Comparison of ENCODE assay signal across 20 cellular contexts in the genomic region with DNA sequence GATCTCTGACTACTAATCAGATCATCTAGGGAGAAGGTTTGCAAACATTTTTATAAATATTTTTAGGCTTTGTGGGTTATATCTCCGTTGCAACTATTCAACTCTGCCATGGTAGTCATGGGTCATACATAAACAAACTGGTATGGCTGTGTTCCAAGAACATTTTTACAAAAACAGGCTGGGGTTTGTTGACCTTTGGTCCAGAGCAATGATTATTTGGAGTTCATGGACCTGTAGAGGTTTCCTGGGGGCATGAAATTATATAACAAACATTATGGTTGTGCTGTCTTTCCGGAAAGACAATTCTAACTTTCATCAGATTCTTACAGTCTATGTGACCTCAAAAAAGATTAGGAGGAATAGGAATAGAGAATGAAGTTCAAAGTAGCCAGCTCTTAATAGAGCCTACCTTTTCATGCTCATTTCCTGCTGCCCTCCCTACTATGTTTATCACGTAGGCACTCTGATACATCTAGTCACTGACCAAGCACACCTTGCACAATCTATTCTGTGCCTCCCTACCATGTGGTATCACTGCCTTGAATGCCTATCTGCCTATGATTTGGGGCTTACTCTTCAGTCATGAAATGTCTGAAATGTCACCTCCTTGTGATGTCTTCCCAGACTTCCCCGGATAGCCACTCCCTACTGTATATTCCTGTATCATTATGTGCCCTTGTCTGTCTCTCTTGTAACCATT.
DNase-seq lines count a peak whose midpoint lies in the region; ATAC-seq and TF ChIP-seq lines count a peak whose summit lies in the region.
"Had no signal": no experiment of that assay in that cellular context is flagged by ENCODE, and none has a peak within 500 bp of the region (broad histone marks: within the 10 kb centered on the region; RNA-seq: fewer than 3 reads in every experiment).

No MANE protein-coding gene starts in this region.

- H3K27ac Mint-ChIP-seq in HFFc6: peak overlapping the region; percentile 85
- H3K27ac Mint-ChIP-seq: activated CD4-positive, alpha-beta T cell treated with anti-CD3 and anti-CD28 coated beads, Interleukin-2, amount 10 ng/mL, durations not matched to agents 7 days and 5 days; CD4-positive, alpha-beta memory T cell; memory B cell had no signal

- TF ChIP-seq CTCF in HFFc6 (IDR thresholded peaks at IDR 0.05): no peak
- no peak for TF ChIP-seq CTCF in astrocyte of the spinal cord (IDR thresholded peaks at IDR 0.05; ENCODE audit: low read depth, low read length)

- in situ Hi-C loops in astrocyte of the spinal cord (cut with HindIII; ENCODE audit: low sequenced_read_pairs): no loop called here

- peaks cover 4% of the 10 kb centered on the region; the same call in 1 of the 2 replicates for H3K27me3 Mint-ChIP-seq in HFFc6 (ENCODE audit: insufficient read depth)
- H3K27me3 Mint-ChIP-seq: activated CD4-positive, alpha-beta T cell treated with anti-CD3 and anti-CD28 coated beads, Interleukin-2, amount 10 ng/mL, durations not matched to agents 7 days and 5 days; CD4-positive, alpha-beta memory T cell; memory B cell had no signal

- peaks cover 50% of the 10 kb centered on the region for H3K4me1 Mint-ChIP-seq in HFFc6 (ENCODE audit: low read depth)
- H3K4me1 Mint-ChIP-seq: activated CD4-positive, alpha-beta T cell treated with anti-CD3 and anti-CD28 coated beads, Interleukin-2, amount 10 ng/mL, durations not matched to agents 7 days and 5 days; CD4-positive, alpha-beta memory T cell; memory B cell had no signal

- H3K36me3 Mint-ChIP-seq in HFFc6 (ENCODE audit: low read depth): peaks cover 12% of the 10 kb centered on the region
- H3K36me3 Mint-ChIP-seq: CD4-positive, alpha-beta memory T cell; memory B cell had no signal

- DNase-seq in HFFc6: peak; percentile 77
- DNase-seq in astrocyte of the spinal cord (ENCODE audit: low read depth, low spot score): peak; percentile 59
- DNase-seq in foreskin melanocyte: peak; percentile 25
- DNase-seq in skeletal muscle cell (ENCODE audit: low read depth): peak; percentile 8
- no peak for DNase-seq in 8988T
- DNase-seq in amniotic stem cell (lab: John Stamatoyannopoulos, UW): no peak
- DNase-seq: activated CD4-positive, alpha-beta T cell treated with anti-CD3 and anti-CD28 coated beads, Interleukin-2, amount 10 ng/mL, durations not matched to agents 7 days and 5 days; activated T-cell treated with anti-CD3 and anti-CD28 coated beads, Interleukin-2, amount 50 U/mL, for 48 hours; CD4-positive, alpha-beta memory T cell; effector CD4-positive, alpha-beta T cell; head of caudate nucleus; NCI-H1105; NCI-H446; nucleus accumbens; stimulated activated CD4-positive, alpha-beta T cell treated with anti-CD3 and anti-CD28 coated beads, Interleukin-12 subunit alpha, Interleukin-12 subunit beta, amount 100 ng/mL, for 4 hours; T-helper 1 cell had no signal

- peak overlapping the region; percentile 23 for H3K4me3 Mint-ChIP-seq in HFFc6
- H3K4me3 Mint-ChIP-seq: activated CD4-positive, alpha-beta T cell treated with anti-CD3 and anti-CD28 coated beads, Interleukin-2, amount 10 ng/mL, durations not matched to agents 7 days and 5 days; CD4-positive, alpha-beta memory T cell; memory B cell had no signal

- H3K4me3 ChIP-seq in astrocyte of the spinal cord (ENCODE audit: low read depth, low read length) (no peak overlapping the region), skeletal muscle cell (ENCODE audit: low read depth, low read length) (no peak overlapping the region)
- H3K4me3 ChIP-seq: suprapubic skin had no signal

- no peaks in the 10 kb centered on the region for H3K9me3 Mint-ChIP-seq in HFFc6
- H3K9me3 Mint-ChIP-seq: activated CD4-positive, alpha-beta T cell treated with anti-CD3 and anti-CD28 coated beads, Interleukin-2, amount 10 ng/mL, durations not matched to agents 7 days and 5 days; memory B cell had no signal

- no peak for ATAC-seq in HG03432 (IDR thresholded peaks at IDR 0.05; ENCODE audit: unreplicated experiment)
- ATAC-seq in HG02870 (IDR thresholded peaks at IDR 0.05; ENCODE audit: unreplicated experiment): no peak

Comparison
In these comparisons a context has a peak if more than half of its experiments do, and no peak if none do; other contexts are left out.
1. DNase-seq: peak in HFFc6 (single experiment), astrocyte of the spinal cord (single experiment), foreskin melanocyte (single experiment) and skeletal muscle cell (single experiment); none in 8988T (single experiment) and amniotic stem cell (single experiment).